In genomic region chr9:76404401-76404800, GRCh38 we compare ENCODE assay signal across 15 cellular contexts.
"Had no signal": no experiment of that assay in that cellular context is flagged by ENCODE, and none has a peak within 500 bp of the region (broad histone marks: within the 10 kb centered on the region; RNA-seq: fewer than 3 reads in every experiment).

No MANE protein-coding gene starts in this region.

- H3K27ac ChIP-seq: gastrocnemius medialis, neutrophil had no signal

- H3K27me3 ChIP-seq: gastrocnemius medialis, neutrophil, right atrium auricular region had no signal

- H3K27ac Mint-ChIP-seq: endodermal cell had no signal

- H3K4me3 ChIP-seq: gastrocnemius medialis, lung, right atrium auricular region, smooth muscle cell had no signal

- H3K9me3 ChIP-seq: gastrocnemius medialis, left ventricle myocardium inferior, neutrophil, right atrium auricular region had no signal

- H3K36me3 ChIP-seq: gastrocnemius medialis, left ventricle myocardium inferior, neutrophil, right atrium auricular region had no signal

- H3K9me3 Mint-ChIP-seq: endodermal cell, naive B cell had no signal

- ATAC-seq: gastrocnemius medialis had no signal

- DNase-seq: effector CD4-positive, alpha-beta T cell; endodermal cell; gastrocnemius medialis; glutamatergic neuron; islet precursor cell; left ventricle myocardium inferior; mesendoderm; naive B cell; stimulated activated CD4-positive, alpha-beta T cell treated with anti-CD3 and anti-CD28 coated beads, Interleukin-2, amount 100 ng/mL, for 48 hours; stimulated activated naive CD4-positive, alpha-beta T cell treated with Interleukin-2 at 50 U/mL for 16 hours; trophoblast cell had no signal

- H3K27me3 Mint-ChIP-seq: naive B cell had no signal

- H3K36me3 Mint-ChIP-seq: naive B cell had no signal

- H3K4me3 Mint-ChIP-seq: endodermal cell had no signal

- H3K4me1 ChIP-seq: gastrocnemius medialis had no signal

- H3K4me2 ChIP-seq: smooth muscle cell had no signal
